In the genomic region with DNA sequence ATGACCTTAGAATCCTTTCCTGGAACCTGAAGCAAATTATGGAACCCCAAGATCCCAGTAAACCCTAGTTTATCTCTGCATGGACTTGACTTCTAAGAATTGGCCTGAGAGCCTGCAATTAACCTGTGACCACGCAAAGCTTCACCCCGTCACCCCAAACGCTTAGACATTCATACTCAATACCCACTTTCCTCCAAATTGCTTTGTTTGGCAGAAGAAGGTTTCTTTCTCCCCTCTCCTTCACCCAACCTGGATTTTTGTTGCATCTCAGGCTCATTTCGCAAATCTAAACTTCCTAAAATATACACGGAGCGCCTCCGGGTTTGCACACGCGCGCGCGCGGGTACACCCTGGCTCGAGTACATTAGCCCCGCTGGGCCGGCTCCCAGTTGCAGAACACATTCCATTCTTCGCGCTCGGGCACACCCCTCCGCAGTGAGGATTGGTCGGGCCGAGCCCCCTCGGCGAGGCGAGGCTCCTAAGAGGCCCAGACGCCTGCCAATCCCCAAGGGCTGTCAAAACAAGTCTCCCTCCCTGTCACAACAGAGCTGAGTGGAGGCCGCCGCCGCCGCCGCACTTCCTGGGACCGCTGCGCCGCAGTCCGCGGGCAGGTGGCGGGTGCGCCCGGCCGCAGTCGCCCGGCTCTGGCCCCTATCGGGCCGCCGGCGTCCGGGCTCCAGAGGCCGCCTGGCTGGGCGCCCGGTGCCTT, we compare ENCODE assay signal across 8 cellular contexts. TPM values are rescaled to one million over a fixed set of nuclear protein-coding genes. Genes with fewer than 3 reads are reported as not detected.
DNase-seq lines count a peak whose midpoint lies in the region; ATAC-seq, FAIRE-seq and TF ChIP-seq lines count a peak whose summit lies in the region.

A gene (plus strand): TSS at position 545 of the 709 bp plus-strand sequence.

- DNase-seq in Ammon's horn (ENCODE audit: low spot score) (peak; percentile 98), NCI-H526 (lab: John Stamatoyannopoulos, UW) (peak; percentile 77 to 96), dermis blood vessel endothelial cell (peak; percentile 79), HepG2 (ENCODE audit: low spot score) (peak; percentile 89)
- peak; percentile 89 to 93 for DNase-seq in activated CD4-positive, alpha-beta T cell treated with anti-CD3 and anti-CD28 coated beads, Interleukin-2, amount 50 U/mL, for 48 hours
- peak; percentile 85 for DNase-seq in stimulated activated CD4-positive, alpha-beta T cell treated with anti-CD3 and anti-CD28 coated beads, Interleukin-2, amount 100 ng/mL, for 4 hours (ENCODE audit: low read depth)

- in situ Hi-C loops in HepG2 (cut with HindIII; ENCODE audit: extremely low pct_ligation_motif_present, low pct_unique_long_range_greater_than_20kb), result loop anchor here (5.0 kb wide), 3 partner anchors 248 to 493 kb away; no protein-coding TSS in a partner anchor

- H2AFZ ChIP-seq in HepG2 (ENCODE audit: low read length), result no peak within 1 kb of the TSS

- no peaks in the 10 kb centered on the region for H3K9me3 ChIP-seq in HepG2 (ENCODE audit: low read length)

- H3K36me3 ChIP-seq in HepG2 (replicated peaks in 1 of 2; ENCODE audit: control insufficient read depth in 1 of 2, insufficient read depth in 2 of 2, low read length in 2 of 2), result no peaks in the 10 kb centered on the region

- peaks cover 6 to 44% of the 10 kb centered on the region in 2 experiments for H3K27me3 ChIP-seq in HepG2 (ENCODE audit: control insufficient read depth in 1 of 2, insufficient read depth in 2 of 2, low read length in 2 of 2)

- H3K4me1 ChIP-seq in HepG2 (ENCODE audit: insufficient read depth, low read length), result peaks cover 10% of the 10 kb centered on the region

- CTCF ChIA-PET in HepG2 (lab: Yijun Ruan, JAX; ENCODE audit: low intra/inter-chr PET ratio, low total read pairs), result interaction anchor here (1.9 to 3.6 kb wide), 4 partner anchors 9 to 492 kb away, joined by 16 to 36 read pairs (median 18); no protein-coding TSS in a partner anchor

- no peaks in the 10 kb centered on the region for H3K79me2 ChIP-seq in HepG2 (ENCODE audit: insufficient read depth, low read length)

- H3K27ac ChIP-seq in HepG2 (ENCODE audit: extremely low read length, insufficient read depth, low read length), result no peak within 1 kb of the TSS

- no TSS peak for BruUV-seq in HepG2 (replicated peaks; lab: Mats Ljungman, UMichigan)

- no peak for TF ChIP-seq EP300 in HepG2 (IDR thresholded peaks at IDR 0.05; ENCODE audit: low read depth in 2 of 2, low read length in 2 of 2)
- TF ChIP-seq EP300 in HepG2 (CRISPR knock-in tag; IDR thresholded peaks at IDR 0.05; ENCODE audit: borderline replicate concordance), result no peak

- FAIRE-seq in HepG2 (lab: Jason Lieb, UNC), result no peak

- peak within 1 kb of the TSS; percentile 61 to 70 (median 65) for H3K4me3 ChIP-seq in HepG2 (replicated peaks in 1 of 3; ENCODE audit: insufficient read depth in 1 of 3, low read depth in 2 of 3, low read length in 3 of 3)

- TF ChIP-seq RAD21 in HepG2 (CRISPR knock-in tag; IDR thresholded peaks at IDR 0.05), result peak; percentile 41; the same call in 1 of the 2 replicates

- TF ChIP-seq POLR2A in HepG2 (IDR thresholded peaks at IDR 0.05; ENCODE audit: insufficient read depth in 1 of 2, low read depth in 2 of 2, low read length in 2 of 2), result no peak

- POLR2A ChIA-PET in HepG2 (lab: Yijun Ruan, JAX), result interaction anchor here (1.0 kb wide), 1 partner anchor 9 kb away, joined by 4 read pairs; no protein-coding TSS in a partner anchor

- no peaks in the 10 kb centered on the region for H4K20me1 ChIP-seq in HepG2 (ENCODE audit: insufficient read depth, low read length)

- no peak within 1 kb of the TSS for H3K9ac ChIP-seq in HepG2 (ENCODE audit: insufficient read depth, low read depth, low read length)

- intact Hi-C loops in HepG2 (cut with micrococcal nuclease; ENCODE audit: unreplicated experiment), result no loop called here

- H3K4me2 ChIP-seq in HepG2 (ENCODE audit: low read depth, low read length), result peak within 1 kb of the TSS; percentile 67

- ATAC-seq in GM19328 (IDR thresholded peaks at IDR 0.05; ENCODE audit: unreplicated experiment) (peak; percentile 100), HG03457 (IDR thresholded peaks at IDR 0.05; ENCODE audit: unreplicated experiment) (peak; percentile 100), HepG2 (peak; percentile 100)

- TF ChIP-seq CTCF in HepG2 (CRISPR knock-in tag; IDR thresholded peaks at IDR 0.05), result no peak

- WGBS in HepG2 (ENCODE audit: low lambda C conversion rate), result 2% methylated on average over 38 of the region's 50 CpGs

TF ChIP-seq in HepG2, 621 proteins besides CTCF, POLR2A, EP300 and RAD21 (continues in another document):
- TF ChIP-seq ZNF572 (CRISPR knock-in tag; IDR thresholded peaks at IDR 0.05) (no peak), MTF2 (CRISPR knock-in tag; IDR thresholded peaks at IDR 0.05; ENCODE audit: borderline replicate concordance) (no peak), FOSL2 (CRISPR knock-in tag; IDR thresholded peaks at IDR 0.05) (no peak), SALL1 (CRISPR knock-in tag; IDR thresholded peaks at IDR 0.05) (0 out of 2 replicates have a peak, but pooled peaks have one; percentile 12), ZSCAN25 (CRISPR knock-in tag; IDR thresholded peaks at IDR 0.05) (0 out of 2 replicates have a peak, but pooled peaks have one; percentile 28), ZNF484 (CRISPR knock-in tag; IDR thresholded peaks at IDR 0.05; ENCODE audit: borderline replicate concordance, low read depth) (no peak), BRD4 (CRISPR knock-in tag; IDR thresholded peaks at IDR 0.05) (no peak), ZNF224 (CRISPR knock-in tag; IDR thresholded peaks at IDR 0.05) (no peak), YEATS4 (CRISPR knock-in tag; IDR thresholded peaks at IDR 0.05; ENCODE audit: borderline replicate concordance) (peak; percentile 48), ZNF234 (CRISPR knock-in tag; conservative IDR thresholded peaks at IDR 0.05) (no peak), ZNF563 (CRISPR knock-in tag; IDR thresholded peaks at IDR 0.05) (no peak), HDAC1 (CRISPR knock-in tag; IDR thresholded peaks at IDR 0.05) (no peak; the same call in 1 of the 2 replicates), ZNF468 (CRISPR knock-in tag; IDR thresholded peaks at IDR 0.05) (no peak)
- TF ChIP-seq, protein P1, sequence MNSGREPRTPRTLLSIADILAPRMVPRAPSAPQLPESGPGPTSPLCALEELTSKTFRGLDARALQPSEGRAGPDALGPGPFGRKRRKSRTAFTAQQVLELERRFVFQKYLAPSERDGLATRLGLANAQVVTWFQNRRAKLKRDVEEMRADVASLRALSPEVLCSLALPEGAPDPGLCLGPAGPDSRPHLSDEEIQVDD (CRISPR knock-in tag; IDR thresholded peaks at IDR 0.05; ENCODE audit: borderline replicate concordance), result no peak
- TF ChIP-seq, protein P2, sequence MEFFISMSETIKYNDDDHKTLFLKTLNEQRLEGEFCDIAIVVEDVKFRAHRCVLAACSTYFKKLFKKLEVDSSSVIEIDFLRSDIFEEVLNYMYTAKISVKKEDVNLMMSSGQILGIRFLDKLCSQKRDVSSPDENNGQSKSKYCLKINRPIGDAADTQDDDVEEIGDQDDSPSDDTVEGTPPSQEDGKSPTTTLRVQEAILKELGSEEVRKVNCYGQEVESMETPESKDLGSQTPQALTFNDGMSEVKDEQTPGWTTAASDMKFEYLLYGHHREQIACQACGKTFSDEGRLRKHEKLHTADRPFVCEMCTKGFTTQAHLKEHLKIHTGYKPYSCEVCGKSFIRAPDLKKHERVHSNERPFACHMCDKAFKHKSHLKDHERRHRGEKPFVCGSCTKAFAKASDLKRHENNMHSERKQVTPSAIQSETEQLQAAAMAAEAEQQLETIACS (CRISPR knock-in tag; IDR thresholded peaks at IDR 0.05), result 0 out of 2 replicates have a peak, but pooled peaks have one; percentile 22

RNA-seq across cellular contexts. Expression of the gene that starts here (rescaled TPM):
- total RNA-seq in dermis blood vessel endothelial cell (0.51 and 0.68 TPM in 2 replicates), HepG2 (2016; rRNA removed; fragmentation: Illumina TruSeq; extraction: Trizol) (not detected in 2 replicates)
- not detected in 2 replicates for total RNA-seq in HepG2 (2016; cell fraction: cytosol; rRNA removed; fragmentation: Illumina TruSeq; extraction: Trizol; ENCODE audit: low read depth)
- total RNA-seq in HepG2 (2016; cell fraction: insoluble cytoplasmic fraction; rRNA removed; fragmentation: Illumina TruSeq; extraction: Trizol), result not detected in 2 replicates
- not detected in 2 replicates for total RNA-seq in HepG2 (2016; cell fraction: membrane; rRNA removed; fragmentation: Illumina TruSeq; extraction: Trizol)
- not detected in 2 replicates for total RNA-seq in HepG2 (2016; cell fraction: nucleus; rRNA removed; fragmentation: Illumina TruSeq; extraction: Trizol)
- polyA plus RNA-seq in HepG2 (2011; rRNA removed), result not detected in 2 replicates
- polyA plus RNA-seq in HepG2 (2011; cell fraction: cytosol; rRNA removed), result not detected in 2 replicates
- polyA plus RNA-seq in HepG2 (2011; cell fraction: nucleus; rRNA removed), result not detected in 2 replicates
- not detected in 2 replicates for polyA plus RNA-seq in HepG2 (2012)
- polyA plus RNA-seq in HepG2 (2016; cell fraction: cytosol; fragmentation: Illumina TruSeq; extraction: Trizol; ENCODE audit: low read depth), result not detected in 2 replicates
- not detected in 2 replicates for polyA plus RNA-seq in HepG2 (2016; cell fraction: insoluble cytoplasmic fraction; fragmentation: Illumina TruSeq; extraction: Trizol; ENCODE audit: low read depth)
- not detected in 2 replicates for polyA plus RNA-seq in HepG2 (2016; cell fraction: membrane; fragmentation: Illumina TruSeq; extraction: Trizol; ENCODE audit: low read depth)
- not detected in 2 replicates for polyA plus RNA-seq in HepG2 (2016; cell fraction: nucleus; fragmentation: Illumina TruSeq; extraction: Trizol; ENCODE audit: insufficient read depth, low read depth)
- polyA minus RNA-seq in HepG2 (2011; rRNA and poly(A)+ RNA removed; ENCODE audit: low replicate concordance), result 0.06 and 0.28 TPM in 2 replicates
- not detected in 2 replicates for polyA minus RNA-seq in HepG2 (2011; cell fraction: cytosol; rRNA and poly(A)+ RNA removed)
- polyA minus RNA-seq in HepG2 (2011; cell fraction: nucleus; rRNA and poly(A)+ RNA removed), result not detected in 2 replicates

Comparison
In these comparisons a context has a peak if more than half of its experiments do, and no peak if none do; other contexts are left out.
1. Peak in DNase-seq in dermis blood vessel endothelial cell; RNA of the gene not detected or under 1 TPM.
2. Peak in DNase-seq, ATAC-seq, H3K4me3 ChIP-seq and H3K4me2 ChIP-seq in HepG2; RNA of the gene not detected or under 1 TPM.